In the genomic region with DNA sequence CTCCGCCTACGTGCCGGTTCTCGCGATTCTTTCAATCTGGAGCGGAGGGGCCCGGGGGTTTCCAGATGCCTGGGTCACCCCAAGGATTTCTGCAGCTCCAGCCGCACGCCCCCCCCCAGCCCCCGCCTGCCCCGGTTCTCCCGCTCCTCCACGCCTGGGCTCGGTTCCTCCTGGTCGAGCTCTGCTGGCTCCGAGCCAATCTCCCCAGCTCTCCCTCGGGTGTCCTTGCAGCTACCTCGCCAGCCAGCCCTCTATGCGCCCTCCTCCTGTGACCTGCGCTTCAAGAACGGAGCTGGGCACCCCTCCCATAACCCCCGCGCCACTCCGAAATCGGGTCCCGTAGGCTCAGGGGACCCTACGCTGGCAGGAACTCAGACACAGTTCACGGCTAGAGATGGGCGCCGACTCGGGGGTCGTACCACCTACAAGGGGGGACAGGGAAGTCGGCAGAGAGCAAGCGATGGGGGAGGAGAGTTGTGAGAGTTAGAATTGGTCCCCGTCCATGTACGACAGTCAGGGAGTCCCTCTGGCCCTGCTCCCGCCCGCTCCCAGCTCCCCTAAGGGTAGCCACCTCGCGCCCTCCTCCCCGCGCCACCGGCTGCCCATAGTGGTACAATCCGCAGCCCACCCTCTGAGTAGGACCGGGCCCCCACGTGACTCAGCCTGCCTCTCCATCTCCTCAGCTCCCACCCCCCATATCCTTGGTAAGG, we compare ENCODE assay signal across 1 cellular context.
TF ChIP-seq lines count a peak whose summit lies in the region.

No MANE protein-coding gene starts in this region.

TF ChIP-seq in GM12878, 131 proteins besides CTCF, POLR2A, EP300 and RAD21 (continues in another document):
- TF ChIP-seq, protein P1, sequence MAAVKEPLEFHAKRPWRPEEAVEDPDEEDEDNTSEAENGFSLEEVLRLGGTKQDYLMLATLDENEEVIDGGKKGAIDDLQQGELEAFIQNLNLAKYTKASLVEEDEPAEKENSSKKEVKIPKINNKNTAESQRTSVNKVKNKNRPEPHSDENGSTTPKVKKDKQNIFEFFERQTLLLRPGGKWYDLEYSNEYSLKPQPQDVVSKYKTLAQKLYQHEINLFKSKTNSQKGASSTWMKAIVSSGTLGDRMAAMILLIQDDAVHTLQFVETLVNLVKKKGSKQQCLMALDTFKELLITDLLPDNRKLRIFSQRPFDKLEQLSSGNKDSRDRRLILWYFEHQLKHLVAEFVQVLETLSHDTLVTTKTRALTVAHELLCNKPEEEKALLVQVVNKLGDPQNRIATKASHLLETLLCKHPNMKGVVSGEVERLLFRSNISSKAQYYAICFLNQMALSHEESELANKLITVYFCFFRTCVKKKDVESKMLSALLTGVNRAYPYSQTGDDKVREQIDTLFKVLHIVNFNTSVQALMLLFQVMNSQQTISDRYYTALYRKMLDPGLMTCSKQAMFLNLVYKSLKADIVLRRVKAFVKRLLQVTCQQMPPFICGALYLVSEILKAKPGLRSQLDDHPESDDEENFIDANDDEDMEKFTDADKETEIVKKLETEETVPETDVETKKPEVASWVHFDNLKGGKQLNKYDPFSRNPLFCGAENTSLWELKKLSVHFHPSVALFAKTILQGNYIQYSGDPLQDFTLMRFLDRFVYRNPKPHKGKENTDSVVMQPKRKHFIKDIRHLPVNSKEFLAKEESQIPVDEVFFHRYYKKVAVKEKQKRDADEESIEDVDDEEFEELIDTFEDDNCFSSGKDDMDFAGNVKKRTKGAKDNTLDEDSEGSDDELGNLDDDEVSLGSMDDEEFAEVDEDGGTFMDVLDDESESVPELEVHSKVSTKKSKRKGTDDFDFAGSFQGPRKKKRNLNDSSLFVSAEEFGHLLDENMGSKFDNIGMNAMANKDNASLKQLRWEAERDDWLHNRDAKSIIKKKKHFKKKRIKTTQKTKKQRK (IDR thresholded peaks at IDR 0.05; ENCODE audit: low read depth, low read length), result no peak
- peak; percentile 4 for TF ChIP-seq RELA (IDR thresholded peaks at IDR 0.05; ENCODE audit: borderline replicate concordance, partially characterized antibody)
- TF ChIP-seq, protein P2, sequence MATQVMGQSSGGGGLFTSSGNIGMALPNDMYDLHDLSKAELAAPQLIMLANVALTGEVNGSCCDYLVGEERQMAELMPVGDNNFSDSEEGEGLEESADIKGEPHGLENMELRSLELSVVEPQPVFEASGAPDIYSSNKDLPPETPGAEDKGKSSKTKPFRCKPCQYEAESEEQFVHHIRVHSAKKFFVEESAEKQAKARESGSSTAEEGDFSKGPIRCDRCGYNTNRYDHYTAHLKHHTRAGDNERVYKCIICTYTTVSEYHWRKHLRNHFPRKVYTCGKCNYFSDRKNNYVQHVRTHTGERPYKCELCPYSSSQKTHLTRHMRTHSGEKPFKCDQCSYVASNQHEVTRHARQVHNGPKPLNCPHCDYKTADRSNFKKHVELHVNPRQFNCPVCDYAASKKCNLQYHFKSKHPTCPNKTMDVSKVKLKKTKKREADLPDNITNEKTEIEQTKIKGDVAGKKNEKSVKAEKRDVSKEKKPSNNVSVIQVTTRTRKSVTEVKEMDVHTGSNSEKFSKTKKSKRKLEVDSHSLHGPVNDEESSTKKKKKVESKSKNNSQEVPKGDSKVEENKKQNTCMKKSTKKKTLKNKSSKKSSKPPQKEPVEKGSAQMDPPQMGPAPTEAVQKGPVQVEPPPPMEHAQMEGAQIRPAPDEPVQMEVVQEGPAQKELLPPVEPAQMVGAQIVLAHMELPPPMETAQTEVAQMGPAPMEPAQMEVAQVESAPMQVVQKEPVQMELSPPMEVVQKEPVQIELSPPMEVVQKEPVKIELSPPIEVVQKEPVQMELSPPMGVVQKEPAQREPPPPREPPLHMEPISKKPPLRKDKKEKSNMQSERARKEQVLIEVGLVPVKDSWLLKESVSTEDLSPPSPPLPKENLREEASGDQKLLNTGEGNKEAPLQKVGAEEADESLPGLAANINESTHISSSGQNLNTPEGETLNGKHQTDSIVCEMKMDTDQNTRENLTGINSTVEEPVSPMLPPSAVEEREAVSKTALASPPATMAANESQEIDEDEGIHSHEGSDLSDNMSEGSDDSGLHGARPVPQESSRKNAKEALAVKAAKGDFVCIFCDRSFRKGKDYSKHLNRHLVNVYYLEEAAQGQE (IDR thresholded peaks at IDR 0.05; ENCODE audit: low read depth, low read length), result no peak
- TF ChIP-seq CREM (IDR thresholded peaks at IDR 0.05; ENCODE audit: low read depth), result peak; percentile 33
- TF ChIP-seq ZNF24 (IDR thresholded peaks at IDR 0.05), result no peak
- no peak; the same call in 1 of the 2 replicates for TF ChIP-seq CHD2 (IDR thresholded peaks at IDR 0.05; ENCODE audit: borderline replicate concordance, low read depth, low read length)
- no peak for TF ChIP-seq NR2C2 (IDR thresholded peaks at IDR 0.05; ENCODE audit: borderline replicate concordance, control insufficient read depth, insufficient read length, low read depth)
- TF ChIP-seq, protein P3, sequence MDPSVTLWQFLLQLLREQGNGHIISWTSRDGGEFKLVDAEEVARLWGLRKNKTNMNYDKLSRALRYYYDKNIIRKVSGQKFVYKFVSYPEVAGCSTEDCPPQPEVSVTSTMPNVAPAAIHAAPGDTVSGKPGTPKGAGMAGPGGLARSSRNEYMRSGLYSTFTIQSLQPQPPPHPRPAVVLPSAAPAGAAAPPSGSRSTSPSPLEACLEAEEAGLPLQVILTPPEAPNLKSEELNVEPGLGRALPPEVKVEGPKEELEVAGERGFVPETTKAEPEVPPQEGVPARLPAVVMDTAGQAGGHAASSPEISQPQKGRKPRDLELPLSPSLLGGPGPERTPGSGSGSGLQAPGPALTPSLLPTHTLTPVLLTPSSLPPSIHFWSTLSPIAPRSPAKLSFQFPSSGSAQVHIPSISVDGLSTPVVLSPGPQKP (IDR thresholded peaks at IDR 0.05; ENCODE audit: low read depth, low read length), result no peak
- no peak for TF ChIP-seq RBBP5 (conservative IDR thresholded peaks at IDR 0.05)
- TF ChIP-seq, protein P4, sequence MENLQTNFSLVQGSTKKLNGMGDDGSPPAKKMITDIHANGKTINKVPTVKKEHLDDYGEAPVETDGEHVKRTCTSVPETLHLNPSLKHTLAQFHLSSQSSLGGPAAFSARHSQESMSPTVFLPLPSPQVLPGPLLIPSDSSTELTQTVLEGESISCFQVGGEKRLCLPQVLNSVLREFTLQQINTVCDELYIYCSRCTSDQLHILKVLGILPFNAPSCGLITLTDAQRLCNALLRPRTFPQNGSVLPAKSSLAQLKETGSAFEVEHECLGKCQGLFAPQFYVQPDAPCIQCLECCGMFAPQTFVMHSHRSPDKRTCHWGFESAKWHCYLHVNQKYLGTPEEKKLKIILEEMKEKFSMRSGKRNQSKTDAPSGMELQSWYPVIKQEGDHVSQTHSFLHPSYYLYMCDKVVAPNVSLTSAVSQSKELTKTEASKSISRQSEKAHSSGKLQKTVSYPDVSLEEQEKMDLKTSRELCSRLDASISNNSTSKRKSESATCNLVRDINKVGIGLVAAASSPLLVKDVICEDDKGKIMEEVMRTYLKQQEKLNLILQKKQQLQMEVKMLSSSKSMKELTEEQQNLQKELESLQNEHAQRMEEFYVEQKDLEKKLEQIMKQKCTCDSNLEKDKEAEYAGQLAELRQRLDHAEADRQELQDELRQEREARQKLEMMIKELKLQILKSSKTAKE (IDR thresholded peaks at IDR 0.05; ENCODE audit: low read depth, poor library complexity, severe bottlenecking), result no peak
- TF ChIP-seq RFX5 (IDR thresholded peaks at IDR 0.05; ENCODE audit: low read depth, low read length), result no peak
- peak; percentile 96 for TF ChIP-seq KLF5 (IDR thresholded peaks at IDR 0.05; ENCODE audit: partially characterized antibody)
- TF ChIP-seq NR2F1 (conservative IDR thresholded peaks at IDR 0.05), result no peak
- TF ChIP-seq RCOR1 (conservative IDR thresholded peaks at IDR 0.05; ENCODE audit: low read depth, low read length), result no peak
- TF ChIP-seq TCF7 (IDR thresholded peaks at IDR 0.05; ENCODE audit: borderline replicate concordance), result no peak
- peak; percentile 39 for TF ChIP-seq SREBF1 (IDR thresholded peaks at IDR 0.05; ENCODE audit: low read length)
- TF ChIP-seq, protein P5, sequence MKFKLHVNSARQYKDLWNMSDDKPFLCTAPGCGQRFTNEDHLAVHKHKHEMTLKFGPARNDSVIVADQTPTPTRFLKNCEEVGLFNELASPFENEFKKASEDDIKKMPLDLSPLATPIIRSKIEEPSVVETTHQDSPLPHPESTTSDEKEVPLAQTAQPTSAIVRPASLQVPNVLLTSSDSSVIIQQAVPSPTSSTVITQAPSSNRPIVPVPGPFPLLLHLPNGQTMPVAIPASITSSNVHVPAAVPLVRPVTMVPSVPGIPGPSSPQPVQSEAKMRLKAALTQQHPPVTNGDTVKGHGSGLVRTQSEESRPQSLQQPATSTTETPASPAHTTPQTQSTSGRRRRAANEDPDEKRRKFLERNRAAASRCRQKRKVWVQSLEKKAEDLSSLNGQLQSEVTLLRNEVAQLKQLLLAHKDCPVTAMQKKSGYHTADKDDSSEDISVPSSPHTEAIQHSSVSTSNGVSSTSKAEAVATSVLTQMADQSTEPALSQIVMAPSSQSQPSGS (IDR thresholded peaks at IDR 0.05; ENCODE audit: low read length), result no peak
- no peak for TF ChIP-seq NFXL1 (IDR thresholded peaks at IDR 0.05; ENCODE audit: borderline replicate concordance)
- peak; percentile 79 for TF ChIP-seq SMAD1 (IDR thresholded peaks at IDR 0.05; ENCODE audit: low read depth, partially characterized antibody)
- no peak; the same call in 1 of the 2 replicates for TF ChIP-seq BACH1 (IDR thresholded peaks at IDR 0.05; ENCODE audit: borderline replicate concordance)
- TF ChIP-seq ESRRA (IDR thresholded peaks at IDR 0.05; ENCODE audit: low read length), result no peak
- no peak for TF ChIP-seq SUZ12 (IDR thresholded peaks at IDR 0.05; ENCODE audit: unreplicated experiment)
- no peak for TF ChIP-seq ZNF207 (IDR thresholded peaks at IDR 0.05; ENCODE audit: borderline replicate concordance)
- TF ChIP-seq BHLHE40 (IDR thresholded peaks at IDR 0.05; ENCODE audit: borderline replicate concordance in 1 of 2, low read depth in 2 of 2, low read length in 1 of 2), result peak; percentile 43 to 87; a peak in 3 of 4 replicates
- no peak for TF ChIP-seq SIN3A (IDR thresholded peaks at IDR 0.05; ENCODE audit: low read depth, low read length)
- no peak for TF ChIP-seq FOS (IDR thresholded peaks at IDR 0.05; ENCODE audit: borderline replicate concordance, extremely low read depth, insufficient read length)
- TF ChIP-seq, protein P6, sequence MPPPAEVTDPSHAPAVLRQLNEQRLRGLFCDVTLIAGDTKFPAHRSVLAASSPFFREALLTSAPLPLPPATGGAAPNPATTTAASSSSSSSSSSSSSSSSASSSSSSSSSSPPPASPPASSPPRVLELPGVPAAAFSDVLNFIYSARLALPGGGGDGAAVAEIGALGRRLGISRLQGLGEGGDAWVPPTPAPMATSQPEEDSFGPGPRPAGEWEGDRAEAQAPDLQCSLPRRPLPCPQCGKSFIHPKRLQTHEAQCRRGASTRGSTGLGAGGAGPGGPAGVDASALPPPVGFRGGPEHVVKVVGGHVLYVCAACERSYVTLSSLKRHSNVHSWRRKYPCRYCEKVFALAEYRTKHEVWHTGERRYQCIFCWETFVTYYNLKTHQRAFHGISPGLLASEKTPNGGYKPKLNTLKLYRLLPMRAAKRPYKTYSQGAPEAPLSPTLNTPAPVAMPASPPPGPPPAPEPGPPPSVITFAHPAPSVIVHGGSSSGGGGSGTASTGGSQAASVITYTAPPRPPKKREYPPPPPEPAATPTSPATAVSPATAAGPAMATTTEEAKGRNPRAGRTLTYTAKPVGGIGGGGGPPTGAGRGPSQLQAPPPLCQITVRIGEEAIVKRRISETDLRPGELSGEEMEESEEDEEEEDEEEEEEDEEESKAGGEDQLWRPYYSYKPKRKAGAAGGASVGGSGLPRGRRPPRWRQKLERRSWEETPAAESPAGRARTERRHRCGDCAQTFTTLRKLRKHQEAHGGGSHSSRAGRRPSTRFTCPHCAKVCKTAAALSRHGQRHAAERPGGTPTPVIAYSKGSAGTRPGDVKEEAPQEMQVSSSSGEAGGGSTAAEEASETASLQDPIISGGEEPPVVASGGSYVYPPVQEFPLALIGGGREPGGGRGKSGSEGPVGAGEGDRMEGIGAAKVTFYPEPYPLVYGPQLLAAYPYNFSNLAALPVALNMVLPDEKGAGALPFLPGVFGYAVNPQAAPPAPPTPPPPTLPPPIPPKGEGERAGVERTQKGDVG (CRISPR knock-in tag; IDR thresholded peaks at IDR 0.05), result no peak
- no peak for TF ChIP-seq MEF2B (IDR thresholded peaks at IDR 0.05; ENCODE audit: partially characterized antibody, poor library complexity, severe bottlenecking)
- TF ChIP-seq BCL11A (IDR thresholded peaks at IDR 0.05; ENCODE audit: low read depth, low read length), result no peak
- no peak for TF ChIP-seq SREBF2 (IDR thresholded peaks at IDR 0.05; ENCODE audit: low read length)
- no peak for TF ChIP-seq SPI1 (IDR thresholded peaks at IDR 0.05; ENCODE audit: borderline replicate concordance, insufficient read depth, low read depth, low read length)
- TF ChIP-seq RUNX3 (IDR thresholded peaks at IDR 0.05; ENCODE audit: low read length), result no peak
- no peak for TF ChIP-seq TARDBP (IDR thresholded peaks at IDR 0.05; ENCODE audit: borderline replicate concordance)
- TF ChIP-seq, protein P7, sequence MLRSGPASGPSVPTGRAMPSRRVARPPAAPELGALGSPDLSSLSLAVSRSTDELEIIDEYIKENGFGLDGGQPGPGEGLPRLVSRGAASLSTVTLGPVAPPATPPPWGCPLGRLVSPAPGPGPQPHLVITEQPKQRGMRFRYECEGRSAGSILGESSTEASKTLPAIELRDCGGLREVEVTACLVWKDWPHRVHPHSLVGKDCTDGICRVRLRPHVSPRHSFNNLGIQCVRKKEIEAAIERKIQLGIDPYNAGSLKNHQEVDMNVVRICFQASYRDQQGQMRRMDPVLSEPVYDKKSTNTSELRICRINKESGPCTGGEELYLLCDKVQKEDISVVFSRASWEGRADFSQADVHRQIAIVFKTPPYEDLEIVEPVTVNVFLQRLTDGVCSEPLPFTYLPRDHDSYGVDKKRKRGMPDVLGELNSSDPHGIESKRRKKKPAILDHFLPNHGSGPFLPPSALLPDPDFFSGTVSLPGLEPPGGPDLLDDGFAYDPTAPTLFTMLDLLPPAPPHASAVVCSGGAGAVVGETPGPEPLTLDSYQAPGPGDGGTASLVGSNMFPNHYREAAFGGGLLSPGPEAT (IDR thresholded peaks at IDR 0.05; ENCODE audit: low read depth), result peak; percentile 65; the same call in 1 of the 2 replicates
- TF ChIP-seq MTA3 (IDR thresholded peaks at IDR 0.05; ENCODE audit: borderline replicate concordance, low read length), result no peak
- peak; percentile 88; the same call in 1 of the 2 replicates for TF ChIP-seq CHD1 (IDR thresholded peaks at IDR 0.05; ENCODE audit: low read depth, low read length)
- TF ChIP-seq SP1 (IDR thresholded peaks at IDR 0.05; ENCODE audit: low read depth, low read length), result no peak
- TF ChIP-seq MYC (IDR thresholded peaks at IDR 0.05; ENCODE audit: insufficient read depth, insufficient read length, insufficient replicate concordance, low read length, severe bottlenecking), result no peak
- TF ChIP-seq KAT2A (conservative IDR thresholded peaks at IDR 0.05; ENCODE audit: control insufficient read depth, low read depth, low read length), result no peak
